In genomic region chr11:9313648-9314290, GRCh38 we compare ENCODE assay signal across 8 cellular contexts. TPM values are rescaled to one million over a fixed set of nuclear protein-coding genes. Genes with fewer than 3 reads are reported as not detected.
DNase-seq lines count a peak whose midpoint lies in the region; ATAC-seq and TF ChIP-seq lines count a peak whose summit lies in the region.

No MANE protein-coding gene starts in this region.

- intact Hi-C loops in activated CD4-positive, alpha-beta T cell treated with anti-CD3 and anti-CD28 coated beads, Interleukin-2, amount 10 ng/mL, durations not matched to agents 24 days and 14 days (cut with micrococcal nuclease), result loop anchor here (1.0 to 5.0 kb wide), 6 partner anchors 49 to 1494 kb away; partner anchors contain the start of genes EIF4G2, IPO7 and WEE1

- H2AFZ ChIP-seq in neural progenitor cell (replicated peaks), result peak overlapping the region; percentile 88

- peaks cover 0 to 31% (median 10%) of the 10 kb centered on the region in 11 experiments; a peak in 11 of 22 replicates for H4K20me1 ChIP-seq in BLaER1 treated with 17β-estradiol and CSF1 and Interleukin-3, amounts not matched to agents 10 nM and 100 nM
- peaks cover 10% of the 10 kb centered on the region for H4K20me1 ChIP-seq in neural progenitor cell (ENCODE audit: low read depth)

- peaks cover 37% of the 10 kb centered on the region for H3F3A ChIP-seq in neural progenitor cell (ENCODE audit: low read depth)

- ATAC-seq in GM19395 (IDR thresholded peaks at IDR 0.05; ENCODE audit: unreplicated experiment), result peak; percentile 25

- H3K9me3 Mint-ChIP-seq in activated CD4-positive, alpha-beta T cell treated with anti-CD3 and anti-CD28 coated beads, Interleukin-2, amount 10 ng/mL, durations not matched to agents 24 days and 14 days, result no peaks in the 10 kb centered on the region
- H3K9me3 Mint-ChIP-seq in neural progenitor cell, result peaks cover 3% of the 10 kb centered on the region

- H3K27me3 Mint-ChIP-seq in activated CD4-positive, alpha-beta T cell treated with anti-CD3 and anti-CD28 coated beads, Interleukin-2, amount 10 ng/mL, durations not matched to agents 24 days and 14 days, result peaks cover 16% of the 10 kb centered on the region
- peaks cover 14% of the 10 kb centered on the region for H3K27me3 Mint-ChIP-seq in neural progenitor cell (ENCODE audit: insufficient read depth, low read depth)

- peak overlapping the region; percentile 81 to 99 (median 96) for H3K4me3 ChIP-seq in BLaER1 treated with 17β-estradiol and CSF1 and Interleukin-3, amounts not matched to agents 10 nM and 100 nM
- H3K4me3 ChIP-seq in fibroblast of pulmonary artery (replicated peaks; ENCODE audit: low read depth, low read length) (peak overlapping the region; percentile 94), neural progenitor cell (peak overlapping the region; percentile 94)

- peak overlapping the region; percentile 90 to 98 (median 96) for H3K9ac ChIP-seq in BLaER1 treated with 17β-estradiol and CSF1 and Interleukin-3, amounts not matched to agents 10 nM and 100 nM
- peak overlapping the region; percentile 93 for H3K9ac ChIP-seq in neural progenitor cell

- peaks cover 18 to 34% (median 25%) of the 10 kb centered on the region in 10 experiments for H3K4me1 ChIP-seq in BLaER1 treated with 17β-estradiol and CSF1 and Interleukin-3, amounts not matched to agents 10 nM and 100 nM
- H3K4me1 ChIP-seq in neural progenitor cell, result peaks cover 24% of the 10 kb centered on the region

- peak overlapping the region; percentile 99 for H3K4me3 Mint-ChIP-seq in activated CD4-positive, alpha-beta T cell treated with anti-CD3 and anti-CD28 coated beads, Interleukin-2, amount 10 ng/mL, durations not matched to agents 24 days and 14 days
- peak overlapping the region; percentile 96 for H3K4me3 Mint-ChIP-seq in neural progenitor cell

- H3K36me3 ChIP-seq in BLaER1 treated with 17β-estradiol and CSF1 and Interleukin-3, amounts not matched to agents 10 nM and 100 nM, result peaks cover 0 to 17% (median 13%) of the 10 kb centered on the region in 11 experiments; a peak in 18 of 22 replicates
- H3K36me3 ChIP-seq in neural progenitor cell, result no peaks in the 10 kb centered on the region

- H3K36me3 Mint-ChIP-seq in activated CD4-positive, alpha-beta T cell treated with anti-CD3 and anti-CD28 coated beads, Interleukin-2, amount 10 ng/mL, durations not matched to agents 24 days and 14 days (ENCODE audit: low read depth), result peaks cover 15% of the 10 kb centered on the region
- H3K36me3 Mint-ChIP-seq in neural progenitor cell, result peaks cover 18% of the 10 kb centered on the region

- H3K4me1 Mint-ChIP-seq in activated CD4-positive, alpha-beta T cell treated with anti-CD3 and anti-CD28 coated beads, Interleukin-2, amount 10 ng/mL, durations not matched to agents 24 days and 14 days, result peaks cover 40% of the 10 kb centered on the region
- peaks cover 29% of the 10 kb centered on the region for H3K4me1 Mint-ChIP-seq in neural progenitor cell

- peak; percentile 22 for DNase-seq in HK-2 (ENCODE audit: unreplicated experiment)
- peak; percentile 76 for DNase-seq in activated CD4-positive, alpha-beta T cell treated with anti-CD3 and anti-CD28 coated beads, Interleukin-2, amount 10 ng/mL, durations not matched to agents 24 days and 14 days
- peak; percentile 11 for DNase-seq in fibroblast of pulmonary artery (ENCODE audit: low read depth)
- peak; percentile 63 for DNase-seq in neural progenitor cell (ENCODE audit: low spot score)
- no peak for DNase-seq in SKM-1 (lab: John Stamatoyannopoulos, UW; ENCODE audit: unreplicated experiment)
- DNase-seq in SKM-1 treated with dmso at 0.1 percent for 144 hours (lab: John Stamatoyannopoulos, UW; ENCODE audit: unreplicated experiment), result no peak

- H3K27ac Mint-ChIP-seq in activated CD4-positive, alpha-beta T cell treated with anti-CD3 and anti-CD28 coated beads, Interleukin-2, amount 10 ng/mL, durations not matched to agents 24 days and 14 days, result peak overlapping the region; percentile 97
- peak overlapping the region; percentile 99 for H3K27ac Mint-ChIP-seq in neural progenitor cell

- peaks cover 0 to 20% (median 9%) of the 10 kb centered on the region in 11 experiments; a peak in 17 of 22 replicates for H3K9me3 ChIP-seq in BLaER1 treated with 17β-estradiol and CSF1 and Interleukin-3, amounts not matched to agents 10 nM and 100 nM (replicated peaks in 1 of 11)
- no peaks in the 10 kb centered on the region for H3K9me3 ChIP-seq in neural progenitor cell (ENCODE audit: low read depth)

- H3K27me3 ChIP-seq in BLaER1 treated with 17β-estradiol and CSF1 and Interleukin-3, amounts not matched to agents 10 nM and 100 nM, result peaks cover 0 to 10% (median 5%) of the 10 kb centered on the region in 11 experiments; a peak in 10 of 22 replicates
- H3K27me3 ChIP-seq in neural progenitor cell, result no peaks in the 10 kb centered on the region

- H3K4me2 ChIP-seq in BLaER1 treated with 17β-estradiol and CSF1 and Interleukin-3, amounts not matched to agents 10 nM and 100 nM, result peak overlapping the region; percentile 76 to 96 (median 83)
- peak overlapping the region; percentile 88 for H3K4me2 ChIP-seq in neural progenitor cell

- TF ChIP-seq CTCF in fibroblast of pulmonary artery (IDR thresholded peaks at IDR 0.05; ENCODE audit: low read length, missing control alignments) (no peak), neural progenitor cell (IDR thresholded peaks at IDR 0.05) (no peak)

- H3K79me2 ChIP-seq in neural progenitor cell (ENCODE audit: low read depth), result peaks cover 55% of the 10 kb centered on the region

- peak overlapping the region; percentile 87 to 98 (median 92) for H3K27ac ChIP-seq in BLaER1 treated with 17β-estradiol and CSF1 and Interleukin-3, amounts not matched to agents 10 nM and 100 nM
- H3K27ac ChIP-seq in neural progenitor cell, result peak overlapping the region; percentile 94

RNA-seq across cellular contexts. Expression of gene TMEM41B, which starts 0.6 kb away (rescaled TPM):
- total RNA-seq in activated CD4-positive, alpha-beta T cell treated with anti-CD3 and anti-CD28 coated beads, Interleukin-2, amount 10 ng/mL, durations not matched to agents 24 days and 14 days, result 26.5 and 30.5 TPM in 2 replicates
- total RNA-seq in neural progenitor cell (ENCODE audit: low replicate concordance), result 51.6 and 82.4 TPM in 2 replicates

RNA-seq across cellular contexts. Expression of gene DENND5A, which starts 48.6 kb away (rescaled TPM):
- 59.9 and 60.7 TPM in 2 replicates for total RNA-seq in activated CD4-positive, alpha-beta T cell treated with anti-CD3 and anti-CD28 coated beads, Interleukin-2, amount 10 ng/mL, durations not matched to agents 24 days and 14 days
- 134 and 142 TPM in 2 replicates for total RNA-seq in neural progenitor cell (ENCODE audit: low replicate concordance)

Comparison
In these comparisons a context has a peak if more than half of its experiments do, and no peak if none do; other contexts are left out.
1. DNase-seq: peak in HK-2 (single experiment), activated CD4-positive, alpha-beta T cell treated with anti-CD3 and anti-CD28 coated beads, Interleukin-2, amount 10 ng/mL, durations not matched to agents 24 days and 14 days (single experiment), fibroblast of pulmonary artery (single experiment) and neural progenitor cell (single experiment); none in SKM-1 (single experiment) and SKM-1 treated with dmso at 0.1 percent for 144 hours (single experiment).
2. Peak in every context shown above with its lines, with median percentiles within 50 percentile points of each other: H3K4me3 ChIP-seq.